8 cellular contexts compared by ENCODE assay signal in genomic region chr2:98455494-98455976, GRCh38. TPM values are rescaled to one million over a fixed set of nuclear protein-coding genes. Genes with fewer than 3 reads are reported as not detected.
A peak's percentile ranks its signal among the peaks of the same experiment; 100 is the strongest.
DNase-seq lines count a peak whose midpoint lies in the region; ATAC-seq lines count a peak whose summit lies in the region.

No MANE protein-coding gene starts in this region.

- no peaks in the 10 kb centered on the region for H3K27me3 ChIP-seq in muscle layer of colon (ENCODE audit: control insufficient read depth in 1 of 2, insufficient read depth in 2 of 2, low read length in 2 of 2)

- DNase-seq in Right ventricle myocardium inferior (ENCODE audit: missing footprints) (no peak), cardiac septum (ENCODE audit: low spot score) (no peak), GOT3 (lab: John Stamatoyannopoulos, UW) (no peak), NCI-H2171 (lab: John Stamatoyannopoulos, UW) (no peak), mucosa of gallbladder (ENCODE audit: low spot score) (no peak)
- DNase-seq in activated naive CD8-positive, alpha-beta T cell treated with anti-CD3 and anti-CD28 coated beads for 36 hours = no peak

- H3K27ac Mint-ChIP-seq in activated naive CD8-positive, alpha-beta T cell treated with anti-CD3 and anti-CD28 coated beads for 36 hours = peak overlapping the region; percentile 89

- peaks cover 56% of the 10 kb centered on the region for H3K4me1 ChIP-seq in muscle layer of colon (ENCODE audit: insufficient read depth, low read length)

- H3K27ac ChIP-seq in muscle layer of colon (ENCODE audit: low read depth, low read length) = peak overlapping the region; percentile 59

- no peaks in the 10 kb centered on the region for H3K27me3 Mint-ChIP-seq in activated naive CD8-positive, alpha-beta T cell treated with anti-CD3 and anti-CD28 coated beads for 36 hours

- peaks cover 94% of the 10 kb centered on the region for H3K4me1 Mint-ChIP-seq in activated naive CD8-positive, alpha-beta T cell treated with anti-CD3 and anti-CD28 coated beads for 36 hours

- H3K36me3 ChIP-seq in muscle layer of colon (ENCODE audit: insufficient read depth, low read length) = no peaks in the 10 kb centered on the region

- H3K9me3 Mint-ChIP-seq in activated naive CD8-positive, alpha-beta T cell treated with anti-CD3 and anti-CD28 coated beads for 36 hours = peaks cover 2% of the 10 kb centered on the region

- H3K4me3 ChIP-seq in muscle layer of colon (ENCODE audit: low read depth in 1 of 2, low read length in 2 of 2) = peak overlapping the region in 1 of 2 donors; percentile 6

- no peaks in the 10 kb centered on the region for H3K9me3 ChIP-seq in muscle layer of colon (ENCODE audit: low read length)

- intact Hi-C loops in Right ventricle myocardium inferior (cut with DNase I) = no loop called here
- intact Hi-C loops in cardiac septum (cut with DNase I) = no loop called here

- no peak overlapping the region for H3K9ac ChIP-seq in muscle layer of colon (ENCODE audit: low read length)

- peak overlapping the region; percentile 75 for H3K4me3 Mint-ChIP-seq in activated naive CD8-positive, alpha-beta T cell treated with anti-CD3 and anti-CD28 coated beads for 36 hours

- peaks cover 30% of the 10 kb centered on the region for H3K36me3 Mint-ChIP-seq in activated naive CD8-positive, alpha-beta T cell treated with anti-CD3 and anti-CD28 coated beads for 36 hours

- ATAC-seq in Right ventricle myocardium inferior (peak; percentile 58), HG03571 (IDR thresholded peaks at IDR 0.05; ENCODE audit: unreplicated experiment) (peak; percentile 47)

RNA-seq across cellular contexts. Expression of gene INPP4A, which starts 10.9 kb away (rescaled TPM):
- total RNA-seq in Right ventricle myocardium inferior = 14.7 TPM
- total RNA-seq in cardiac septum = 19.9 TPM
- total RNA-seq in activated naive CD8-positive, alpha-beta T cell treated with anti-CD3 and anti-CD28 coated beads for 36 hours = 10 to 100 TPM; 31.6 to 31.9 TPM
- 32.7 TPM for total RNA-seq in mucosa of gallbladder
